1 cellular context compared by ENCODE assay signal in the genomic region with DNA sequence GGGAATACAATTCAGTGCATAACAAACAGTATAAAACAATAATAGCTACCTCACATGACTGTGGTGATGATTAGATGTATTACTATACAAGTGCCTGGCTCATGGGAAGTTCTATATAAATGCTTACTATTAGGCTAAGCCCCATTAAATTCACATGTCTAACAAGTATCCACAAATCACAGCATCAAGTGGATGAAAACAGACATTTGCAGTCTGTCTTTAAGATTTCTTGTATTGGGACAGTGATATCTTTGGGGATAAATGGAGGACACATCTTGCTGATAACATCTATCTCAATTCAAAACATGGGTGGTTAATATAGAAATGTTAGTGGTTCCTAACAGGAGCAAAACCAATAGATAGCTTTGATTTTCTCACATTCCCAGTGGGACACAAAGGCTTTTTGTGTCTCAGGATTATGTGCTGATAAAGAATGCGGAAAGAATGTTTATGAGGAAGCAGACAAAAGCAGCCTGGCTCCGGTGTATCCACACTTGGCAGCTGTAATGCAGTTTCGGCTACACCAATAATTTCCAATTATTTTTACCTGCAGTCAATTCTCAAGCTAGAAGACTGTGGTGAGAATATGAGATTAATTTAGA.
TF ChIP-seq lines count a peak whose summit lies in the region.

No MANE protein-coding gene starts in this region.

TF ChIP-seq in SK-N-SH, 30 proteins besides CTCF, POLR2A, EP300 and RAD21 (continued from another document):
- TF ChIP-seq RCOR1 (IDR thresholded peaks at IDR 0.05; ENCODE audit: low read length) = no peak
- no peak for TF ChIP-seq FOSL2 (IDR thresholded peaks at IDR 0.05; ENCODE audit: borderline replicate concordance, low read depth)
- TF ChIP-seq TCF12 (IDR thresholded peaks at IDR 0.05) = no peak
